Comparison of ENCODE assay signal across 33 cellular contexts in genomic region chr17:30229012-30229411, GRCh38. TPM values are rescaled to one million over a fixed set of nuclear protein-coding genes. Genes with fewer than 3 reads are reported as not detected.
DNase-seq lines count a peak whose midpoint lies in the region; ATAC-seq and TF ChIP-seq lines count a peak whose summit lies in the region.
"Had no signal": no experiment of that assay in that cellular context is flagged by ENCODE, and none has a peak within 500 bp of the region (broad histone marks: within the 10 kb centered on the region; RNA-seq: fewer than 3 reads in every experiment).

No MANE protein-coding gene starts in this region.

- no peaks in the 10 kb centered on the region for H3K36me3 Mint-ChIP-seq in activated T-cell treated with anti-CD3 and anti-CD28 coated beads, Interleukin-2, amount 50 U/mL, for 4 hours (ENCODE audit: insufficient read depth)
- H3K36me3 Mint-ChIP-seq: activated naive CD8-positive, alpha-beta T cell treated with anti-CD3 and anti-CD28 coated beads, Interleukin-2, amount 10 ng/mL, durations not matched to agents 7 days and 5 days; immature natural killer cell; naive B cell had no signal

- intact Hi-C loops in esophagus squamous epithelium (cut with DNase I), result no loop called here
- intact Hi-C loops in mucosa of descending colon (cut with DNase I, micrococcal nuclease), result no loop called here
- intact Hi-C loops in left lung (cut with DNase I), result no loop called here

- 22 to 28% methylated on average over 6 to 7 of the region's 7 CpGs for WGBS in esophagus squamous epithelium, 2 donors

- H3K36me3 ChIP-seq in MG63, result no peaks in the 10 kb centered on the region
- no peaks in the 10 kb centered on the region for H3K36me3 ChIP-seq in esophagus squamous epithelium
- H3K36me3 ChIP-seq in mucosa of descending colon (ENCODE audit: low read depth), result no peaks in the 10 kb centered on the region
- H3K36me3 ChIP-seq in left lung, result no peaks in the 10 kb centered on the region
- H3K36me3 ChIP-seq: ascending aorta, colonic mucosa, prostate gland, sigmoid colon, tibial artery had no signal

- peaks cover 0 to 84% (median 19%) of the 10 kb centered on the region in 3 donors for H3K4me1 ChIP-seq in esophagus squamous epithelium
- H3K4me1 ChIP-seq in mucosa of descending colon (ENCODE audit: low read depth), result no peaks in the 10 kb centered on the region
- H3K4me1 ChIP-seq in left lung, result peaks cover 0 to 12% of the 10 kb centered on the region in 2 donors
- H3K4me1 ChIP-seq: ascending aorta, colonic mucosa, prostate gland, sigmoid colon, tibial artery had no signal

- H3K27me3 ChIP-seq in MG63 (peaks cover 15% of the 10 kb centered on the region), esophagus squamous epithelium (peaks cover 0 to 21% (median 0%) of the 10 kb centered on the region in 4 donors), left lung (peaks cover 0 to 16% of the 10 kb centered on the region in 2 donors)
- H3K27me3 ChIP-seq: ascending aorta, colonic mucosa had no signal

- TF ChIP-seq POLR2A in esophagus squamous epithelium (IDR thresholded peaks at IDR 0.05), result no peak

- no peaks in the 10 kb centered on the region for H3K9me3 Mint-ChIP-seq in activated T-cell treated with anti-CD3 and anti-CD28 coated beads, Interleukin-2, amount 50 U/mL, for 4 hours
- H3K9me3 Mint-ChIP-seq: activated CD4-positive, alpha-beta T cell treated with anti-CD3 and anti-CD28 coated beads, Interleukin-2, amount 10 ng/mL, durations not matched to agents 24 days and 14 days; activated naive CD8-positive, alpha-beta T cell treated with anti-CD3 and anti-CD28 coated beads, Interleukin-2, amount 10 ng/mL, durations not matched to agents 7 days and 5 days; immature natural killer cell; naive B cell had no signal

- peak; percentile 68 for DNase-seq in AG10803 (ENCODE audit: low read depth)
- DNase-seq in MG63, result peak; percentile 25
- no peak for DNase-seq in esophagus squamous epithelium (lab: John Stamatoyannopoulos, UW)
- no peak for DNase-seq in mucosa of descending colon
- DNase-seq in NCI-H1436 treated with DMSO at 0.1 percent for 48 hours (lab: John Stamatoyannopoulos, UW), result no peak
- no peak for DNase-seq in left lung
- no peak for DNase-seq in activated T-cell treated with anti-CD3 and anti-CD28 coated beads, Interleukin-2, amount 50 U/mL, for 4 hours
- DNase-seq: activated CD4-positive, alpha-beta T cell treated with anti-CD3 and anti-CD28 coated beads, Interleukin-2, amount 10 ng/mL, durations not matched to agents 24 days and 14 days; activated CD8-positive, alpha-beta memory T cell treated with anti-CD3 and anti-CD28 coated beads for 24 hours; activated gamma-delta T cell treated with Interleukin-2 at 50 U/mL for 16 hours; activated naive CD8-positive, alpha-beta T cell treated with anti-CD3 and anti-CD28 coated beads, Interleukin-2, amount 10 ng/mL, durations not matched to agents 7 days and 5 days; activated T-cell treated with anti-CD3 and anti-CD28 coated beads for 4 hours; colonic mucosa; effector CD4-positive, alpha-beta T cell; erythroblast; hypothalamus; immature natural killer cell; Kasumi-1; naive B cell; NCI-H1436; NCI-H2081 treated with DMSO at 0.1 percent for 48 hours; NCI-H345; SIG-M5; sigmoid colon; stimulated activated CD4-positive, alpha-beta T cell treated with anti-CD3 and anti-CD28 coated beads, Interleukin-15, amount 100 ng/mL, for 24 hours; stimulated activated CD4-positive, alpha-beta T cell treated with anti-CD3 and anti-CD28 coated beads, Interleukin-4, amount 100 ng/mL, for 4 hours; tibial artery had no signal

- peak; percentile 65 for ATAC-seq in mucosa of descending colon
- ATAC-seq in left lung, result no peak
- no peak for ATAC-seq in activated T-cell treated with anti-CD3 and anti-CD28 coated beads, Interleukin-2, amount 50 U/mL, for 4 hours
- ATAC-seq in GM18858 (IDR thresholded peaks at IDR 0.05; ENCODE audit: unreplicated experiment), result no peak
- ATAC-seq: left lobe of liver had no signal

- TF ChIP-seq CTCF in AG10803 (conservative IDR thresholded peaks at IDR 0.05; ENCODE audit: low read length) (no peak), esophagus squamous epithelium (IDR thresholded peaks at IDR 0.05) (no peak), mucosa of descending colon (IDR thresholded peaks at IDR 0.05) (no peak), left lung (IDR thresholded peaks at IDR 0.05) (no peak)

- peak overlapping the region; percentile 28 to 75 (median 56) for H3K27ac ChIP-seq in esophagus squamous epithelium
- peak overlapping the region in 1 of 2 donors; percentile 41 for H3K27ac ChIP-seq in left lung
- H3K27ac ChIP-seq: ascending aorta, colonic mucosa, prostate gland, sigmoid colon, tibial artery had no signal

- no peak overlapping the region for H3K4me3 Mint-ChIP-seq in activated T-cell treated with anti-CD3 and anti-CD28 coated beads, Interleukin-2, amount 50 U/mL, for 4 hours
- H3K4me3 Mint-ChIP-seq: activated CD4-positive, alpha-beta T cell treated with anti-CD3 and anti-CD28 coated beads, Interleukin-2, amount 10 ng/mL, durations not matched to agents 24 days and 14 days; activated naive CD8-positive, alpha-beta T cell treated with anti-CD3 and anti-CD28 coated beads, Interleukin-2, amount 10 ng/mL, durations not matched to agents 7 days and 5 days; immature natural killer cell had no signal

- no peaks in the 10 kb centered on the region for H3K4me1 Mint-ChIP-seq in activated T-cell treated with anti-CD3 and anti-CD28 coated beads, Interleukin-2, amount 50 U/mL, for 4 hours (ENCODE audit: low read depth)
- H3K4me1 Mint-ChIP-seq: activated CD4-positive, alpha-beta T cell treated with anti-CD3 and anti-CD28 coated beads, Interleukin-2, amount 10 ng/mL, durations not matched to agents 24 days and 14 days; activated naive CD8-positive, alpha-beta T cell treated with anti-CD3 and anti-CD28 coated beads, Interleukin-2, amount 10 ng/mL, durations not matched to agents 7 days and 5 days; immature natural killer cell had no signal

- H3K4me3 ChIP-seq in AG10803 (ENCODE audit: low read length) (peak overlapping the region; percentile 46), MG63 (peak overlapping the region; percentile 2; the same call in 1 of the 2 replicates), esophagus squamous epithelium (no peak overlapping the region), mucosa of descending colon (no peak overlapping the region), left lung (no peak overlapping the region)
- H3K4me3 ChIP-seq: ascending aorta, colonic mucosa, prostate gland, sigmoid colon, tibial artery had no signal

- H3K9me3 ChIP-seq in MG63 (no peaks in the 10 kb centered on the region), esophagus squamous epithelium (no peaks in the 10 kb centered on the region), mucosa of descending colon (no peaks in the 10 kb centered on the region), left lung (no peaks in the 10 kb centered on the region)
- H3K9me3 ChIP-seq: ascending aorta, colonic mucosa, prostate gland, sigmoid colon, tibial artery had no signal

- H3K27me3 Mint-ChIP-seq in activated T-cell treated with anti-CD3 and anti-CD28 coated beads, Interleukin-2, amount 50 U/mL, for 4 hours (ENCODE audit: low read depth), result peaks cover 34% of the 10 kb centered on the region

RNA-seq across cellular contexts. Expression of gene SLC6A4, which starts 6.5 kb away (rescaled TPM):
- total RNA-seq in MG63 (2014; rRNA removed; shearing (Covaris generic); ENCODE audit: low replicate concordance), result not detected in 2 replicates
- total RNA-seq in esophagus squamous epithelium (1 to 10 TPM in 3 of 4 donors, under 1 TPM in 1; 0.48 to 8.2 (median 3.5) TPM), mucosa of descending colon (1 to 10 TPM in 2 of 3 donors, under 1 TPM in 1; 0.32 to 1.8 (median 1.2) TPM), left lung (10 to 100 TPM; 51.1 to 52.3 TPM)
- total RNA-seq in activated T-cell treated with anti-CD3 and anti-CD28 coated beads, Interleukin-2, amount 50 U/mL, for 4 hours, result not detected
- total RNA-seq: A673; activated CD4-positive, alpha-beta T cell treated with anti-CD3 and anti-CD28 coated beads, Interleukin-2, amount 10 ng/mL, durations not matched to agents 24 days and 14 days; activated naive CD8-positive, alpha-beta T cell treated with anti-CD3 and anti-CD28 coated beads, Interleukin-2, amount 10 ng/mL, durations not matched to agents 7 days and 5 days; mesenteric fat pad had no signal

Comparison
In these comparisons a context has a peak if more than half of its experiments do, and no peak if none do; other contexts are left out.
1. DNase-seq: peak in AG10803 (single experiment) and MG63 (single experiment); none in esophagus squamous epithelium (single experiment), mucosa of descending colon (0 of 3), NCI-H1436 treated with DMSO at 0.1 percent for 48 hours (single experiment), left lung (0 of 2) and activated T-cell treated with anti-CD3 and anti-CD28 coated beads, Interleukin-2, amount 50 U/mL, for 4 hours (single experiment).
2. H3K4me3 ChIP-seq: peak in AG10803 (single experiment) and MG63 (single experiment); none in esophagus squamous epithelium (0 of 4), mucosa of descending colon (single experiment) and left lung (0 of 2).
3. RNA of gene SLC6A4, which starts 6.5 kb away (total RNA-seq): 51.1 to 52.3 TPM in left lung; 0.48 to 8.2 TPM in esophagus squamous epithelium, 0.32 to 1.8 TPM in mucosa of descending colon, not detected in activated T-cell treated with anti-CD3 and anti-CD28 coated beads, Interleukin-2, amount 50 U/mL, for 4 hours and not detected in MG63; every median in the first group is over 4 times any median in the second.